33 cellular contexts compared by ENCODE assay signal in the genomic region with DNA sequence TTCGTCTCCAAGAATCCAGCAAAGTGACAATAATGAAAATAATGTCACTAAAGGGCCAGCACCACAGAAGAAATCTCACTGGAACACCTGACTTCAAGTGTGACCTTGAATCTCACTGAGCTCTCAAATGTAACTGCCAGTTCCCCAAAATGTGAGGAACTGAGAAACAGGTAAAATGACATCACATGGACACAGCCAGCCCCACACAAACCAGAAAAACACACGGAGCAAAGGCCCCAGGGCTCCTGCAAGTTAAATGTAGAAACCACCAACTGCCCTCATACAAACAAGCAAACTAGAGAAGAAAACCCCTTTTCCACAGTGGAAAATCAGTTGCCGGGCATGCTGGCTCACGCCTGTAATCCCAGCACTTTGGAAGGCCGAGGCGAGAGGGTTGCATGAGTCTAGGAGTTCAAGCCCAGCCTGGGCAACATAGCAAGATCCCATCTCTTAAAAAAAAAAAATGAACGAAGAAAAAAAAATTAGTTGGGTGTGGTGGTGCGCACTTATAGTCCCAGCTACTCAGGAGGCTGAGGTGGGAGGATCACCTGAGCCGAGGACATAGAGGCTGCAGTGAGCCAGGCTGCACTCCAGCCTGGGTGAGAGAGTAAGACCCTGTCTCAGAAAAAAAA. TPM values are rescaled to one million over a fixed set of nuclear protein-coding genes. Genes with fewer than 3 reads are reported as not detected.
DNase-seq lines count a peak whose midpoint lies in the region; ATAC-seq, FAIRE-seq and TF ChIP-seq lines count a peak whose summit lies in the region.
"Had no signal": no experiment of that assay in that cellular context is flagged by ENCODE, and none has a peak within 500 bp of the region (broad histone marks: within the 10 kb centered on the region; RNA-seq: fewer than 3 reads in every experiment).

No MANE protein-coding gene starts in this region.

- POLR2A ChIA-PET in K562 (lab: Yijun Ruan, JAX): no interaction called here

- H3K9ac ChIP-seq in K562 (ENCODE audit: insufficient read depth in 1 of 2, low read depth in 2 of 2, low read length in 2 of 2) (no peak overlapping the region), mammary epithelial cell (ENCODE audit: insufficient read depth, low read length) (no peak overlapping the region)
- H3K9ac ChIP-seq: GM23248 had no signal

- peaks cover 10% of the 10 kb centered on the region for H3K27me3 Mint-ChIP-seq in HFFc6 (ENCODE audit: insufficient read depth)

- intact Hi-C loops in Right ventricle myocardium inferior (cut with DNase I) (no loop called here), Right ventricle myocardium superior (cut with DNase I) (loop anchor here (5.0 kb wide), 1 partner anchor 169 kb away; no protein-coding TSS in a partner anchor), K562 (cut with micrococcal nuclease) (no loop called here), stomach (cut with DNase I; ENCODE audit: low total_unique reads) (loop anchor here (10.0 kb wide), 1 partner anchor 171 kb away; no protein-coding TSS in a partner anchor), mammary epithelial cell (cut with micrococcal nuclease) (no loop called here)

- CTCF ChIA-PET in K562 (lab: Yijun Ruan, JAX; ENCODE audit: low intra/inter-chr PET ratio) (no interaction called here), mammary epithelial cell (lab: Charles Lee; ENCODE audit: low non-redundant PET) (no interaction called here)

- TF ChIP-seq EP300 in K562 (IDR thresholded peaks at IDR 0.05; ENCODE audit: low read length): no peak
- no peak for TF ChIP-seq EP300 in stomach (IDR thresholded peaks at IDR 0.05)

- H3K9me3 Mint-ChIP-seq in HFFc6: peaks cover 6% of the 10 kb centered on the region
- H3K9me3 Mint-ChIP-seq: activated CD4-positive, alpha-beta T cell treated with anti-CD3 and anti-CD28 coated beads, Interleukin-2, amount 10 ng/mL, durations not matched to agents 7 days and 5 days; nephron progenitor cell had no signal

- H3K9me1 ChIP-seq in K562 (ENCODE audit: control insufficient read depth, insufficient read depth, low read length): no peaks in the 10 kb centered on the region

- dilution Hi-C loops in mammary epithelial cell (cut with HindIII; ENCODE audit: low sequenced_read_pairs): loop anchor here (10.0 kb wide), 2 partner anchors 141 to 181 kb away; no protein-coding TSS in a partner anchor

- 0 out of 2 replicates have a peak overlapping the region, but pooled peaks have one; percentile 5 for H3K27ac Mint-ChIP-seq in HFFc6
- H3K27ac Mint-ChIP-seq: activated CD4-positive, alpha-beta T cell treated with anti-CD3 and anti-CD28 coated beads, Interleukin-2, amount 10 ng/mL, durations not matched to agents 7 days and 5 days; activated naive CD4-positive, alpha-beta T cell treated with anti-CD3 and anti-CD28 coated beads for 36 hours; nephron progenitor cell had no signal

- H3K4me1 ChIP-seq in K562 (replicated peaks in 1 of 2; ENCODE audit: control insufficient read depth in 2 of 2, insufficient read depth in 2 of 2, low read length in 2 of 2) (peaks cover 9 to 26% of the 10 kb centered on the region in 2 experiments), stomach (peaks cover 0 to 38% (median 21%) of the 10 kb centered on the region in 4 donors), mammary epithelial cell (ENCODE audit: insufficient read depth, low read length) (peaks cover 19% of the 10 kb centered on the region)

- peaks cover 31% of the 10 kb centered on the region for H3K4me1 Mint-ChIP-seq in HFFc6 (ENCODE audit: low read depth)
- H3K4me1 Mint-ChIP-seq: activated CD4-positive, alpha-beta T cell treated with anti-CD3 and anti-CD28 coated beads, Interleukin-2, amount 10 ng/mL, durations not matched to agents 7 days and 5 days had no signal

- no peak for TF ChIP-seq CTCF in HFFc6 (IDR thresholded peaks at IDR 0.05)
- TF ChIP-seq CTCF in K562 (IDR thresholded peaks at IDR 0.05 in 2 of 3, conservative IDR thresholded peaks at IDR 0.05 in 1 of 3; ENCODE audit: insufficient read depth in 2 of 3, low read depth in 1 of 3, low read length in 3 of 3): no peak
- no peak for TF ChIP-seq CTCF in stomach (IDR thresholded peaks at IDR 0.05)
- TF ChIP-seq CTCF in mammary epithelial cell (conservative IDR thresholded peaks at IDR 0.05 in 1 of 2, IDR thresholded peaks at IDR 0.05 in 1 of 2; ENCODE audit: extremely low read depth in 1 of 2, insufficient read depth in 1 of 2, low read depth in 1 of 2, low read length in 2 of 2): no peak

- H3K4me2 ChIP-seq in K562 (ENCODE audit: insufficient read depth, low read length) (no peak overlapping the region), mammary epithelial cell (ENCODE audit: insufficient read depth, low read depth, low read length) (no peak overlapping the region)

- 34% methylated on average over 2 of the region's 9 CpGs for WGBS in K562 (ENCODE audit: insufficient coverage, low coverage, missing lambda C conversion rate)
- WGBS in stomach, 5 donors: 74 to 87% (median 84%) methylated on average over 9 of the region's 9 CpGs
- WGBS in mammary epithelial cell (ENCODE audit: low coverage, missing lambda C conversion rate): 81% methylated on average over 7 of the region's 9 CpGs

- DNase-seq in Right ventricle myocardium inferior (ENCODE audit: missing footprints) (peak; percentile 16), Right ventricle myocardium superior (no peak), HFFc6 (no peak), K562 (ENCODE audit: extremely low read depth in 1 of 4, low spot score in 3 of 4) (no peak), stomach (no peak), mammary epithelial cell (no peak)
- DNase-seq: activated CD4-positive, alpha-beta T cell treated with anti-CD3 and anti-CD28 coated beads, Interleukin-2, amount 10 ng/mL, durations not matched to agents 7 days and 5 days; activated naive CD4-positive, alpha-beta T cell treated with anti-CD3 and anti-CD28 coated beads for 36 hours; amniotic stem cell; DMS53; effector memory CD4-positive, alpha-beta T cell; foreskin melanocyte; GM23248; hippocampal formation; Kasumi-1; left lung; NCI-H1694 treated with DMSO at 0.1 percent for 48 hours; NCI-H524 treated with DMSO at 0.1 percent for 48 hours; nephron progenitor cell; posterior cingulate gyrus; stimulated activated CD4-positive, alpha-beta T cell treated with anti-CD3 and anti-CD28 coated beads, Interleukin-15, amount 100 ng/mL, for 24 hours; upper lobe of right lung had no signal

- H4K20me1 ChIP-seq in K562 (replicated peaks; ENCODE audit: control insufficient read depth, insufficient read depth, low read length) (no peaks in the 10 kb centered on the region), mammary epithelial cell (ENCODE audit: insufficient read depth, low read length) (no peaks in the 10 kb centered on the region)

- H3K36me3 Mint-ChIP-seq in HFFc6 (ENCODE audit: low read depth): peaks cover 11% of the 10 kb centered on the region

- H3K9me3 ChIP-seq in K562 (replicated peaks; ENCODE audit: control insufficient read depth, insufficient read depth, low read depth, low read length) (no peaks in the 10 kb centered on the region), stomach (no peaks in the 10 kb centered on the region), mammary epithelial cell (replicated peaks; ENCODE audit: insufficient read depth, low read length) (no peaks in the 10 kb centered on the region)
- H3K9me3 ChIP-seq: left lung, upper lobe of right lung had no signal

- H3K79me2 ChIP-seq in K562 (ENCODE audit: control insufficient read depth, insufficient read depth, low read length): no peaks in the 10 kb centered on the region
- no peaks in the 10 kb centered on the region for H3K79me2 ChIP-seq in mammary epithelial cell (ENCODE audit: insufficient read depth, low read length)

- H2AFZ ChIP-seq in K562 (ENCODE audit: low read depth, low read length) (no peak overlapping the region), mammary epithelial cell (ENCODE audit: low read depth, low read length) (no peak overlapping the region)
- H2AFZ ChIP-seq: GM23248 had no signal

- H3K27me3 ChIP-seq in K562 (ENCODE audit: control insufficient read depth in 2 of 2, insufficient read depth in 2 of 2, low read length in 2 of 2) (no peaks in the 10 kb centered on the region), stomach (no peaks in the 10 kb centered on the region), mammary epithelial cell (ENCODE audit: insufficient read depth, low read length) (no peaks in the 10 kb centered on the region)
- H3K27me3 ChIP-seq: left lung, upper lobe of right lung had no signal

- no peak overlapping the region for H3K4me3 Mint-ChIP-seq in HFFc6
- H3K4me3 Mint-ChIP-seq: activated CD4-positive, alpha-beta T cell treated with anti-CD3 and anti-CD28 coated beads, Interleukin-2, amount 10 ng/mL, durations not matched to agents 7 days and 5 days; activated naive CD4-positive, alpha-beta T cell treated with anti-CD3 and anti-CD28 coated beads for 36 hours; nephron progenitor cell had no signal

- BruUV-seq in K562 (replicated peaks; lab: Mats Ljungman, UMichigan): no TSS peak
- BruUV-seq in mammary epithelial cell (replicated peaks; lab: Mats Ljungman, UMichigan): no TSS peak

- no peak for FAIRE-seq in K562 (lab: Jason Lieb, UNC)
- FAIRE-seq: bronchial epithelial cell, colon, G401.6, HTR-8/SVneo had no signal

- no peak overlapping the region for H3K4me3 ChIP-seq in K562
- no peak overlapping the region for H3K4me3 ChIP-seq in stomach
- no peak overlapping the region for H3K4me3 ChIP-seq in mammary epithelial cell (replicated peaks in 1 of 3; ENCODE audit: insufficient read depth in 1 of 3, low read depth in 2 of 3, low read length in 3 of 3)
- H3K4me3 ChIP-seq: GM23248, left lung, upper lobe of right lung had no signal

- no peak for TF ChIP-seq RAD21 in K562 (CRISPR knock-in tag; conservative IDR thresholded peaks at IDR 0.05 in 1 of 2, IDR thresholded peaks at IDR 0.05 in 1 of 2)

- no peak overlapping the region for H3K27ac ChIP-seq in K562 (ENCODE audit: extremely low read depth, low read depth, low read length)
- H3K27ac ChIP-seq in stomach: peak overlapping the region in 4 of 5 donors; percentile 81 to 94 (median 84)
- H3K27ac ChIP-seq in mammary epithelial cell (ENCODE audit: insufficient read depth, low read depth, low read length): no peak overlapping the region
- H3K27ac ChIP-seq: 22Rv1, GM23248, left lung, upper lobe of right lung, VCaP had no signal

- H3K36me3 ChIP-seq in K562 (ENCODE audit: control insufficient read depth, insufficient read depth, low read length): no peaks in the 10 kb centered on the region
- peaks cover 4 to 60% (median 57%) of the 10 kb centered on the region in 4 donors for H3K36me3 ChIP-seq in stomach
- H3K36me3 ChIP-seq in mammary epithelial cell (ENCODE audit: insufficient read depth, low read length): no peaks in the 10 kb centered on the region

- in situ Hi-C loops in K562 (cut with MboI): no loop called here
- in situ Hi-C loops in mammary epithelial cell (cut with MboI; ENCODE audit: low sequenced_read_pairs in 2 of 2): no loop called here

- ATAC-seq in Right ventricle myocardium inferior: no peak
- no peak for ATAC-seq in Right ventricle myocardium superior (ENCODE audit: poor library complexity)
- ATAC-seq in K562: no peak
- ATAC-seq in HG03045 (IDR thresholded peaks at IDR 0.05; ENCODE audit: unreplicated experiment): no peak
- ATAC-seq in GM19395 (IDR thresholded peaks at IDR 0.05; ENCODE audit: unreplicated experiment): no peak
- ATAC-seq: left lung, sciatic nerve, SK-N-SH treated with all-trans-retinoic acid at 6 μM for 48 hours, upper lobe of right lung had no signal

- TF ChIP-seq POLR2A in K562 (conservative IDR thresholded peaks at IDR 0.05) (no peak), stomach (IDR thresholded peaks at IDR 0.05) (no peak)

RNA-seq across cellular contexts. Expression of gene KANK2, which starts 8.7 kb away (rescaled TPM):
- total RNA-seq in Right ventricle myocardium inferior (434 TPM), Right ventricle myocardium superior (383 TPM), K562 (2014; rRNA removed) (32.2 and 41.2 TPM in 2 replicates), K562 (2014; rRNA removed; fragmentation: Illumina TruSeq; extraction: Trizol) (12.7 and 13.9 TPM in 2 replicates), K562 (2015; rRNA removed; fragmentation: Illumina TruSeq; extraction: Trizol) (19.8 and 21.3 TPM in 2 replicates), K562 (2021) (36.0 and 37.5 TPM in 2 replicates), stomach (100 to 1,000 TPM; 120 to 415 (median 251) TPM), mammary epithelial cell (10 to 100 TPM; 18.2 to 19.4 TPM)
- 100 to 1,000 TPM; 132 to 167 (median 156) TPM for total RNA-seq in HFFc6 (2021; fragmentation: NEBNext Ultra II Directional; extraction: Animal tissue kit (Norgen Biotek cat#: 25700))
- 29.2 and 60.7 TPM in 2 replicates for total RNA-seq in K562 (2011; cell fraction: chromatin; rRNA removed; ENCODE audit: low replicate concordance)
- total RNA-seq in K562 (2011; cell fraction: nucleolus; rRNA removed): 29.0 and 31.2 TPM in 2 replicates
- total RNA-seq in K562 (2011; cell fraction: nucleoplasm; rRNA removed): 30.1 and 39.5 TPM in 2 replicates
- polyA plus RNA-seq in K562 (2011; rRNA removed) (10.8 and 13.5 TPM in 2 replicates), K562 (2014; fragmentation: Illumina TruSeq; extraction: Trizol) (47.7 and 47.8 TPM in 2 replicates), K562 (2014; fragmentation: Nextera tagmentation; extraction: Ambion mirVana) (1 to 10 TPM; 4.4 to 5.6 TPM), K562 (2014; rRNA removed) (17.4 and 24.6 TPM in 2 replicates), stomach (100 to 1,000 TPM in 2 of 3 donors, 10 to 100 TPM in 1; 82.4 to 158 (median 144) TPM), mammary epithelial cell (14.7 TPM)
- polyA plus RNA-seq in K562 (2011; cell fraction: cytosol; rRNA removed): 9.4 and 26.1 TPM in 2 replicates
- 15.1 and 27.0 TPM in 2 replicates for polyA plus RNA-seq in K562 (2011; cell fraction: nucleus; rRNA removed)
- 30.1 and 49.8 TPM in 2 replicates for polyA plus RNA-seq in K562 (2012)
- 7.2 and 12.8 TPM in 2 replicates for polyA minus RNA-seq in K562 (2011; rRNA and poly(A)+ RNA removed)
- polyA minus RNA-seq in K562 (2011; cell fraction: cytosol; rRNA and poly(A)+ RNA removed): 18.5 and 26.0 TPM in 2 replicates
- 6.7 and 6.9 TPM in 2 replicates for polyA minus RNA-seq in K562 (2011; cell fraction: nucleus; rRNA and poly(A)+ RNA removed)
- 34.0 TPM for polyA minus RNA-seq in mammary epithelial cell

RNA-seq across cellular contexts. Expression of gene ANGPTL8, which starts 33.4 kb away (rescaled TPM):
- total RNA-seq in Right ventricle myocardium inferior: 0.87 TPM
- total RNA-seq in Right ventricle myocardium superior: 0.40 TPM
- not detected for total RNA-seq in HFFc6 (2021; fragmentation: NEBNext Ultra II Directional; extraction: Animal tissue kit (Norgen Biotek cat#: 25700))
- not detected in 2 replicates for total RNA-seq in K562 (2011; cell fraction: chromatin; rRNA removed; ENCODE audit: low replicate concordance)
- total RNA-seq in K562 (2011; cell fraction: nucleolus; rRNA removed): not detected in 2 replicates
- total RNA-seq in K562 (2011; cell fraction: nucleoplasm; rRNA removed): not detected in 2 replicates
- total RNA-seq in K562 (2014; rRNA removed): not detected in 2 replicates
- not detected in 2 replicates for total RNA-seq in K562 (2014; rRNA removed; fragmentation: Illumina TruSeq; extraction: Trizol)
- total RNA-seq in K562 (2015; rRNA removed; fragmentation: Illumina TruSeq; extraction: Trizol): not detected in 2 replicates
- total RNA-seq in K562 (2021): not detected in 2 replicates
- not detected in 2 replicates for polyA plus RNA-seq in K562 (2011; rRNA removed)
- polyA plus RNA-seq in K562 (2011; cell fraction: cytosol; rRNA removed): not detected in 2 replicates
- polyA plus RNA-seq in K562 (2011; cell fraction: nucleus; rRNA removed): not detected in 2 replicates
- polyA plus RNA-seq in K562 (2012): not detected in 2 replicates
- not detected in 2 replicates for polyA plus RNA-seq in K562 (2014; fragmentation: Illumina TruSeq; extraction: Trizol)
- not detected for polyA plus RNA-seq in K562 (2014; fragmentation: Nextera tagmentation; extraction: Ambion mirVana)
- polyA plus RNA-seq in K562 (2014; rRNA removed): not detected in 2 replicates
- polyA minus RNA-seq in K562 (2011; rRNA and poly(A)+ RNA removed): not detected in 2 replicates
- not detected in 2 replicates for polyA minus RNA-seq in K562 (2011; cell fraction: cytosol; rRNA and poly(A)+ RNA removed)
- not detected in 2 replicates for polyA minus RNA-seq in K562 (2011; cell fraction: nucleus; rRNA and poly(A)+ RNA removed)
- not detected for total RNA-seq in stomach
- under 1 TPM in 1 of 3 donors, not detected in 2; 0.70 TPM for polyA plus RNA-seq in stomach
- not detected for total RNA-seq in mammary epithelial cell
- polyA plus RNA-seq in mammary epithelial cell: not detected
- not detected for polyA minus RNA-seq in mammary epithelial cell
- total RNA-seq: activated CD4-positive, alpha-beta T cell treated with anti-CD3 and anti-CD28 coated beads, Interleukin-2, amount 10 ng/mL, durations not matched to agents 7 days and 5 days; activated naive CD4-positive, alpha-beta T cell treated with anti-CD3 and anti-CD28 coated beads for 36 hours; bronchial epithelial cell; left lung; mononuclear cell; upper lobe of right lung had no signal
- polyA plus RNA-seq: GM23248 had no signal

RNA-seq across cellular contexts. Expression of gene SPC24, which starts 50.5 kb away (rescaled TPM):
- 8.6 TPM for total RNA-seq in Right ventricle myocardium inferior
- 6.7 TPM for total RNA-seq in Right ventricle myocardium superior
- 10 to 100 TPM; 21.0 to 54.6 (median 50.3) TPM for total RNA-seq in HFFc6 (2021; fragmentation: NEBNext Ultra II Directional; extraction: Animal tissue kit (Norgen Biotek cat#: 25700))
- total RNA-seq in K562 (2011; cell fraction: chromatin; rRNA removed; ENCODE audit: low replicate concordance): 42.4 and 88.4 TPM in 2 replicates
- total RNA-seq in K562 (2011; cell fraction: nucleolus; rRNA removed): 65.7 and 76.1 TPM in 2 replicates
- total RNA-seq in K562 (2011; cell fraction: nucleoplasm; rRNA removed): 69.6 and 78.4 TPM in 2 replicates
- 154 and 188 TPM in 2 replicates for total RNA-seq in K562 (2014; rRNA removed)
- total RNA-seq in K562 (2014; rRNA removed; fragmentation: Illumina TruSeq; extraction: Trizol): 72.8 and 75.2 TPM in 2 replicates
- 82.0 and 82.5 TPM in 2 replicates for total RNA-seq in K562 (2015; rRNA removed; fragmentation: Illumina TruSeq; extraction: Trizol)
- total RNA-seq in K562 (2021): 106 and 111 TPM in 2 replicates
- polyA plus RNA-seq in K562 (2011; rRNA removed): 44.3 and 52.6 TPM in 2 replicates
- 44.2 and 55.5 TPM in 2 replicates for polyA plus RNA-seq in K562 (2011; cell fraction: cytosol; rRNA removed)
- 63.2 and 80.4 TPM in 2 replicates for polyA plus RNA-seq in K562 (2011; cell fraction: nucleus; rRNA removed)
- polyA plus RNA-seq in K562 (2012): 45.4 and 60.6 TPM in 2 replicates
- polyA plus RNA-seq in K562 (2014; fragmentation: Illumina TruSeq; extraction: Trizol): 39.1 and 41.6 TPM in 2 replicates
- polyA plus RNA-seq in K562 (2014; fragmentation: Nextera tagmentation; extraction: Ambion mirVana): 10 to 100 TPM; 18.2 to 26.8 TPM
- 60.9 and 66.7 TPM in 2 replicates for polyA plus RNA-seq in K562 (2014; rRNA removed)
- polyA minus RNA-seq in K562 (2011; rRNA and poly(A)+ RNA removed): 102 and 155 TPM in 2 replicates
- polyA minus RNA-seq in K562 (2011; cell fraction: cytosol; rRNA and poly(A)+ RNA removed): 81.5 and 101 TPM in 2 replicates
- polyA minus RNA-seq in K562 (2011; cell fraction: nucleus; rRNA and poly(A)+ RNA removed): 28.3 and 31.5 TPM in 2 replicates
- total RNA-seq in stomach: 10 to 100 TPM in 3 of 5 donors, not detected in 2; 11.9 to 20.4 (median 18.7) TPM
- 1 to 10 TPM; 3.7 to 6.5 (median 5.0) TPM for polyA plus RNA-seq in stomach
- 10 to 100 TPM in 1 of 2 donors, 1 to 10 TPM in 1; 2.2 to 35.4 TPM for total RNA-seq in mammary epithelial cell
- polyA plus RNA-seq in mammary epithelial cell: 24.8 TPM
- 23.2 TPM for polyA minus RNA-seq in mammary epithelial cell

RNA-seq across cellular contexts. Expression of gene DOCK6, which starts 56.3 kb away (rescaled TPM):
- total RNA-seq in Right ventricle myocardium inferior (35.1 TPM), Right ventricle myocardium superior (32.0 TPM), K562 (2014; rRNA removed) (3.8 and 5.7 TPM in 2 replicates), K562 (2014; rRNA removed; fragmentation: Illumina TruSeq; extraction: Trizol) (2.0 and 2.4 TPM in 2 replicates), K562 (2015; rRNA removed; fragmentation: Illumina TruSeq; extraction: Trizol) (1.9 and 2.3 TPM in 2 replicates), K562 (2021) (19.3 and 20.2 TPM in 2 replicates), stomach (100 to 1,000 TPM in 2 of 5 donors, 10 to 100 TPM in 3; 32.1 to 243 (median 99.5) TPM), mammary epithelial cell (10 to 100 TPM; 22.0 to 53.6 TPM)
- 10 to 100 TPM; 20.7 to 32.2 (median 22.9) TPM for total RNA-seq in HFFc6 (2021; fragmentation: NEBNext Ultra II Directional; extraction: Animal tissue kit (Norgen Biotek cat#: 25700))
- 79.9 and 184 TPM in 2 replicates for total RNA-seq in K562 (2011; cell fraction: chromatin; rRNA removed; ENCODE audit: low replicate concordance)
- 88.2 and 89.2 TPM in 2 replicates for total RNA-seq in K562 (2011; cell fraction: nucleolus; rRNA removed)
- 65.6 and 76.9 TPM in 2 replicates for total RNA-seq in K562 (2011; cell fraction: nucleoplasm; rRNA removed)
- polyA plus RNA-seq in K562 (2011; rRNA removed) (7.0 and 14.5 TPM in 2 replicates), K562 (2014; fragmentation: Illumina TruSeq; extraction: Trizol) (4.4 and 7.3 TPM in 2 replicates), K562 (2014; fragmentation: Nextera tagmentation; extraction: Ambion mirVana) (under 1 TPM; 0.35 to 0.46 TPM), K562 (2014; rRNA removed) (10.0 and 11.8 TPM in 2 replicates), stomach (10 to 100 TPM; 21.4 to 39.8 (median 24.0) TPM), mammary epithelial cell (13.5 TPM)
- polyA plus RNA-seq in K562 (2011; cell fraction: cytosol; rRNA removed): 8.0 and 14.5 TPM in 2 replicates
- polyA plus RNA-seq in K562 (2011; cell fraction: nucleus; rRNA removed): 78.6 and 79.9 TPM in 2 replicates
- 7.9 and 22.7 TPM in 2 replicates for polyA plus RNA-seq in K562 (2012)
- polyA minus RNA-seq in K562 (2011; rRNA and poly(A)+ RNA removed): 5.3 and 5.8 TPM in 2 replicates
- polyA minus RNA-seq in K562 (2011; cell fraction: cytosol; rRNA and poly(A)+ RNA removed): 8.8 and 17.8 TPM in 2 replicates
- 15.8 and 20.2 TPM in 2 replicates for polyA minus RNA-seq in K562 (2011; cell fraction: nucleus; rRNA and poly(A)+ RNA removed)
- polyA minus RNA-seq in mammary epithelial cell: 31.1 TPM
- total RNA-seq: activated CD4-positive, alpha-beta T cell treated with anti-CD3 and anti-CD28 coated beads, Interleukin-2, amount 10 ng/mL, durations not matched to agents 7 days and 5 days had no signal

Comparison
In these comparisons a context has a peak if more than half of its experiments do, and no peak if none do; other contexts are left out.
1. intact Hi-C loops: an anchor here in Right ventricle myocardium superior (5.0 kb wide) and stomach (10.0 kb wide); none called in Right ventricle myocardium inferior, K562 and mammary epithelial cell.
2. H3K27ac ChIP-seq: peak in stomach (4 of 5); none in K562 (single experiment) and mammary epithelial cell (single experiment).